In the genomic region with DNA sequence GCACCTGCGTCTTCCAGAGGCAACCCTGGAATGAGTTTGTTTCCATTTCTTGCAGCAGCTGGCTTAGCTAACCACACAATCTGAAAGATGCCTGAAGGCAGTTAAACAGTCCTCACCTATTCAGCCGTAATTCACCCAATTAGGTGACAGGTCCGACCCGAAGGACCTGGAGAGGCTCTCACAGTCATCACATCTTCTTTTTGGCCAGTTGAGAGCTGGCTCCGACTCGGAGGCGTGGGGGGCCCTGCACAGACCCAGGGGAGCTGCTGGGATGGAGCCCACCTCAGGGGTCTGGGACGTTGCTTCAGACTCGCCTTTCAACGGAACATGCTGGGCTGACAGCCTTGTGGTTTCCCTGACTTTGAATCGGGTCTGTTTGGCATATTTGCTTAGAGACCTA, we compare ENCODE assay signal across 29 cellular contexts.
"Had no signal": no experiment of that assay in that cellular context is flagged by ENCODE, and none has a peak within 500 bp of the region (broad histone marks: within the 10 kb centered on the region; RNA-seq: fewer than 3 reads in every experiment).

No MANE protein-coding gene starts in this region.

- ATAC-seq: activated CD8-positive, alpha-beta T cell treated with anti-CD3 and anti-CD28 coated beads for 36 hours; activated T-helper 17 cell treated with anti-CD3 and anti-CD28 coated beads, Interleukin-2, amount 50 U/mL, for 72 hours; Panc1; Right ventricle myocardium inferior; T-cell had no signal

- H3K27ac ChIP-seq: cardiac muscle cell, SK-N-MC, VCaP had no signal

- H3K36me3 ChIP-seq: cardiac muscle cell had no signal

- FAIRE-seq: astrocyte had no signal

- H3K4me3 ChIP-seq: cardiac muscle cell, SK-N-MC had no signal

- DNase-seq: activated CD4-positive, alpha-beta T cell treated with anti-CD3 and anti-CD28 coated beads, Interleukin-2, amount 10 ng/mL, durations not matched to agents 7 days and 5 days; activated CD4-positive, CD25-positive, alpha-beta regulatory T cell; activated CD8-positive, alpha-beta T cell treated with anti-CD3 and anti-CD28 coated beads for 36 hours; activated gamma-delta T cell; activated naive CD4-positive, alpha-beta T cell treated with anti-CD3 and anti-CD28 coated beads for 36 hours; activated T-cell treated with anti-CD3 and anti-CD28 coated beads for 4 hours; activated T-cell treated with anti-CD3 and anti-CD28 coated beads, Interleukin-2, amount 50 U/mL, for 48 hours; amygdala; Karpas-422; MM.1S; NCI-H1105; NCI-H1436; NCI-H1694 treated with DMSO at 0.1 percent for 48 hours; NCI-H2029 treated with DMSO at 0.1 percent for 48 hours; NCI-H345; NCI-H510A; NCI-H526 treated with DMSO at 0.1 percent for 48 hours; NK-92 treated with Interleukin-12 subunit alpha and Interleukin-12 subunit beta, amount 100 ng/mL, for 24 hours; OCI-M1; RPMI8226; T-cell; T-helper 2 cell had no signal
